27 cellular contexts compared by ENCODE assay signal in the genomic region with DNA sequence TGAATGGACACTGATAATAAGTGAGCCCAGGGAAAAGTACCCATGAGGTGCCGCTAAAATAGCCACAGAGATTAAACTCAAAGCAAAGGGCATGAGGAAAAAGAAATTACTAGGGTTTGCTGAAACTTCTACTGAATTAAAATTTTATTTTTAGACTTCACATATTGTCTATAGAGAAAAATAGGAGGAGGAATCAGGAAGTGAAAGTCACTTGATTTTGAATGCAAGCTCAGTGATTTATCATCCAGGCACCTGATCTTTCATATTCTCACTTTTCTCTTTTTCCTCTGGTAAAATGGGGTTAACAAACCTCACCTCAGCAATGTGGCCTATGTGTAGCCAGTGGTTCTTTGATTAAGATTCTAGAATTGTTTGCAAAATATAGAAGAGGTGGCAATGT.
"Had no signal": no experiment of that assay in that cellular context is flagged by ENCODE, and none has a peak within 500 bp of the region (broad histone marks: within the 10 kb centered on the region; RNA-seq: fewer than 3 reads in every experiment).

No MANE protein-coding gene starts in this region.

- H3K36me3 ChIP-seq: brain microvascular endothelial cell, esophagus muscularis mucosa, gastrocnemius medialis, heart left ventricle had no signal

- DNase-seq: activated CD4-positive, alpha-beta memory T cell treated with anti-CD3 and anti-CD28 coated beads, Interleukin-2, amount 10 ng/mL, durations not matched to agents 7 days and 5 days; activated CD4-positive, alpha-beta T cell treated with anti-CD3 and anti-CD28 coated beads for 36 hours; activated CD4-positive, alpha-beta T cell treated with anti-CD3 and anti-CD28 coated beads, Interleukin-2, amount 10 ng/mL, durations not matched to agents 7 days and 5 days; activated CD4-positive, alpha-beta T cell treated with anti-CD3 and anti-CD28 coated beads, Interleukin-2, amount 50 U/mL, for 4 hours; activated CD4-positive, CD25-positive, alpha-beta regulatory T cell; activated CD4-positive, CD25-positive, alpha-beta regulatory T cell treated with anti-CD3 and anti-CD28 coated beads, Interleukin-2, amount 50 U/mL, for 72 hours; activated CD8-positive, alpha-beta memory T cell treated with anti-CD3 and anti-CD28 coated beads, Interleukin-2, amount 50 U/mL, for 48 hours; activated gamma-delta T cell; activated naive CD4-positive, alpha-beta T cell; activated naive CD4-positive, alpha-beta T cell treated with anti-CD3 and anti-CD28 coated beads, Interleukin-2, amount 10 ng/mL, durations not matched to agents 7 days and 5 days; activated naive CD8-positive, alpha-beta T cell treated with anti-CD3 and anti-CD28 coated beads, Interleukin-2, amount 10 ng/mL, durations not matched to agents 7 days and 5 days; activated T-cell treated with anti-CD3 and anti-CD28 coated beads for 4 hours; activated T-cell treated with anti-CD3 and anti-CD28 coated beads, Interleukin-2, amount 50 U/mL, for 24 hours; activated T-cell treated with anti-CD3 and anti-CD28 coated beads, Interleukin-2, amount 50 U/mL, for 72 hours; anterior cingulate cortex; brain microvascular endothelial cell; dermis blood vessel endothelial cell; effector CD4-positive, alpha-beta T cell; effector memory CD8-positive, alpha-beta T cell; erythroblast; foreskin keratinocyte; gastrocnemius medialis; glutamatergic neuron; heart left ventricle; T-helper 2 cell had no signal

- H3K27ac ChIP-seq: brain microvascular endothelial cell, coronary artery, esophagus muscularis mucosa, foreskin keratinocyte, gastrocnemius medialis, heart left ventricle had no signal

- H3K4me3 ChIP-seq: coronary artery, esophagus muscularis mucosa, gastrocnemius medialis, heart left ventricle had no signal

- H3K27me3 ChIP-seq: brain microvascular endothelial cell, esophagus muscularis mucosa, gastrocnemius medialis had no signal

- H3K4me1 ChIP-seq: esophagus muscularis mucosa, foreskin keratinocyte, gastrocnemius medialis, heart left ventricle had no signal
